ENCODE assay signal across 17 cellular contexts in genomic region chr6:136754820-136755219, GRCh38.
"Had no signal": no experiment of that assay in that cellular context is flagged by ENCODE, and none has a peak within 500 bp of the region (broad histone marks: within the 10 kb centered on the region; RNA-seq: fewer than 3 reads in every experiment).

No MANE protein-coding gene starts in this region.

- H3K27ac Mint-ChIP-seq: stimulated activated naive CD8-positive, alpha-beta T cell treated with anti-CD3 and anti-CD28 coated beads, Interleukin-15, amount 100 ng/mL, for 72 hours had no signal

- ATAC-seq: activated CD4-positive, CD25-positive, alpha-beta regulatory T cell treated with anti-CD3 and anti-CD28 coated beads, Interleukin-2, amount 50 U/mL, for 24 hours; activated T-cell treated with anti-CD3 and anti-CD28 coated beads, Interleukin-2, amount 50 U/mL, for 4 hours; gastroesophageal sphincter; heart right ventricle; left colon; lower lobe of right lung; SK-N-SH treated with all-trans-retinoic acid at 6 μM for 48 hours; stimulated activated naive CD8-positive, alpha-beta T cell treated with anti-CD3 and anti-CD28 coated beads, Interleukin-15, amount 100 ng/mL, for 72 hours had no signal

- H3K9me3 ChIP-seq: gastroesophageal sphincter, heart right ventricle, lower lobe of right lung, sigmoid colon, spleen, testis, upper lobe of left lung had no signal

- H3K4me1 ChIP-seq: parathyroid adenoma had no signal

- H3K4me3 ChIP-seq: dorsolateral prefrontal cortex, gastroesophageal sphincter, heart right ventricle, lower lobe of right lung, sigmoid colon, spleen, testis, upper lobe of left lung had no signal

- H3K27me3 ChIP-seq: dorsolateral prefrontal cortex, gastroesophageal sphincter, heart right ventricle, sigmoid colon, spleen, testis, upper lobe of left lung had no signal

- H3K4me3 Mint-ChIP-seq: activated T-cell treated with anti-CD3 and anti-CD28 coated beads, Interleukin-2, amount 50 U/mL, for 4 hours; stimulated activated naive CD8-positive, alpha-beta T cell treated with anti-CD3 and anti-CD28 coated beads, Interleukin-15, amount 100 ng/mL, for 72 hours had no signal

- H3K9me3 Mint-ChIP-seq: activated T-cell treated with anti-CD3 and anti-CD28 coated beads, Interleukin-2, amount 50 U/mL, for 4 hours; stimulated activated naive CD8-positive, alpha-beta T cell treated with anti-CD3 and anti-CD28 coated beads, Interleukin-15, amount 100 ng/mL, for 72 hours had no signal

- H3K27ac ChIP-seq: gastroesophageal sphincter, lower lobe of right lung, parathyroid adenoma, sigmoid colon, testis, upper lobe of left lung had no signal

- H3K36me3 ChIP-seq: gastroesophageal sphincter, heart right ventricle, lower lobe of right lung, sigmoid colon, spleen, upper lobe of left lung had no signal

- DNase-seq: activated CD4-positive, alpha-beta T cell treated with anti-CD3 and anti-CD28 coated beads, Interleukin-2, amount 50 U/mL, for 4 hours; activated gamma-delta T cell treated with Interleukin-2 at 50 U/mL for 16 hours; activated T-cell treated with anti-CD3 and anti-CD28 coated beads, Interleukin-2, amount 50 U/mL, for 4 hours; dorsolateral prefrontal cortex; heart right ventricle; left colon; lower lobe of right lung; midbrain; sigmoid colon; spleen; stimulated activated naive CD8-positive, alpha-beta T cell treated with anti-CD3 and anti-CD28 coated beads, Interleukin-15, amount 100 ng/mL, for 72 hours; testis; upper lobe of left lung had no signal
